ENCODE assay signal across 25 cellular contexts in the genomic region with DNA sequence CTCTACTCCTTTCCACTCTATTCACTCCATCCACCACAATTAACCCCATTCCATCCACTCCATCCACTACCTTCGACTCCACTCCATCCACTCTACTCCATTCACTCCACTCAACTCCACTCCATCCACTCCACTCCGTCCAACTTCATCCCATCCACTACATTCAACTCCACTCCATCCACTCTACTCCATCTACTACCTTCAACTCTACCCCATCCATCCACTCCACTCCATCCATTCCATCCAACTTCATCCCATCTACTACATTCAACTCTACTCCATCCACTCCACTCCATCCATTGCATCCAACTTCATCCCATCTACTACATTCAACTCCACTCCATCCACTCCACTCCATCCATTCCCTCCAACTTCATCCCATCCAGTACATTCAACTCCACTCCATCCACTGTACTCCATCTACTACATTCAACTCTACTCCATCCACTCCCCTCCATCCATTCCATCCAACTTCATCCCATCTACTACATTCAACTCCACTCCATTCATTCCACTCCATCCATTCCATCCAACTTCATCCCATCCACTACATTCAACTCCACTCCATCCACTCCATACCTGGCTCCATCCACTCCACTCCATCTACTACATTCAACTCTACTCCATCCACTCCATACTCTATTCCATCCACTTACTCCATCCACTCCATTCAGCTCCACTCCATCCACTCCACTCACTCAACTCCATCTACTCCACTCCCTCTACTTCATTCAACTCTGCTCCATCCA. TPM values are rescaled to one million over a fixed set of nuclear protein-coding genes. Genes with fewer than 3 reads are reported as not detected.
"Had no signal": no experiment of that assay in that cellular context is flagged by ENCODE, and none has a peak within 500 bp of the region (broad histone marks: within the 10 kb centered on the region; RNA-seq: fewer than 3 reads in every experiment).

No MANE protein-coding gene starts in this region.

- ATAC-seq: activated CD4-positive, CD25-positive, alpha-beta regulatory T cell treated with anti-CD3 and anti-CD28 coated beads, Interleukin-2, amount 50 U/mL, for 24 hours; activated naive CD8-positive, alpha-beta T cell treated with anti-CD3 and anti-CD28 coated beads, Interleukin-2, amount 50 U/mL, for 24 hours; activated T-cell treated with anti-CD3 and anti-CD28 coated beads, Interleukin-2, amount 50 U/mL, for 4 hours; left lung had no signal

- H3K9me3 ChIP-seq: left lung, prostate gland, right atrium auricular region, stomach had no signal

- H3K36me3 ChIP-seq: left lung, prostate gland, right atrium auricular region had no signal

- DNase-seq: activated CD4-positive, alpha-beta T cell treated with anti-CD3 and anti-CD28 coated beads, Interleukin-2, amount 50 U/mL, for 1 hour; activated CD8-positive, alpha-beta memory T cell treated with anti-CD3 and anti-CD28 coated beads, Interleukin-2, amount 50 U/mL, for 4 hours; activated naive CD4-positive, alpha-beta T cell treated with anti-CD3 and anti-CD28 coated beads for 36 hours; activated naive CD8-positive, alpha-beta T cell treated with anti-CD3 and anti-CD28 coated beads, Interleukin-2, amount 50 U/mL, for 24 hours; activated T-cell treated with anti-CD3 and anti-CD28 coated beads, Interleukin-2, amount 50 U/mL, for 4 hours; anterior cingulate cortex; central memory CD4-positive, alpha-beta T cell; dorsolateral prefrontal cortex; kidney; nephron progenitor cell; stomach; T1000; trophoblast cell had no signal

- FAIRE-seq: colon, frontal cortex, kidney had no signal

- H3K27ac ChIP-seq: dorsolateral prefrontal cortex, epithelial cell of prostate, left lung, prostate gland, right atrium auricular region, stomach had no signal

- H3K4me3 ChIP-seq: dorsolateral prefrontal cortex, left lung, prostate gland, right atrium auricular region, stomach had no signal

- H3K27me3 ChIP-seq: right atrium auricular region, stomach had no signal

- H3K4me1 ChIP-seq: left lung, prostate gland had no signal

RNA-seq across cellular contexts. Expression of a gene that starts 16.4 kb away (rescaled TPM):
- total RNA-seq: activated naive CD4-positive, alpha-beta T cell treated with anti-CD3 and anti-CD28 coated beads for 36 hours; activated T-cell treated with anti-CD3 and anti-CD28 coated beads, Interleukin-2, amount 50 U/mL, for 4 hours; dorsolateral prefrontal cortex; frontal cortex; lung microvascular endothelial cell; myocyte; osteoblast; right atrium auricular region; skeletal muscle tissue; temporal lobe had no signal

RNA-seq across cellular contexts. Expression of a gene that starts 44.3 kb away (rescaled TPM):
- total RNA-seq: frontal cortex, skeletal muscle tissue had no signal
